In the genomic region with DNA sequence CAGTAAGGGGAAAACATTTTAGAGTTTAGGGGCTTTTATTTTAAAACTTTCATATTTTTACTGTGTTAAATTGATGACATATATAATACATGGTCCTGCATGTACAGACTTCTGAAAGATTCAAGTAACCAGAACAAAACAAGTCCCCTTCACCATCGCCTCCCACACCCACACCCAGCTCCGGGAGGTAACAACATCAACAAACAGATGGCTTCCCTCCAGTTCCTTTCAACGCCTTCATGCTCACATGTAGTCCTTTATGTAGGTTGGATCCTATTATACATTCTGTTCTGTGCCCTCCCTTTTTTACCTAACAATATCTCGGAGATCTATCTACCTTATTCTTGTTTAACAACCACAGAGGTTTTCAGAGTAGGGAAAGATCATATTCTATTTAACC, we compare ENCODE assay signal across 1 cellular context.
TF ChIP-seq lines count a peak whose summit lies in the region.

No MANE protein-coding gene starts in this region.

TF ChIP-seq in HEK293, 187 proteins besides CTCF, POLR2A, EP300 and RAD21 (continued from another document):
- TF ChIP-seq, protein P1, sequence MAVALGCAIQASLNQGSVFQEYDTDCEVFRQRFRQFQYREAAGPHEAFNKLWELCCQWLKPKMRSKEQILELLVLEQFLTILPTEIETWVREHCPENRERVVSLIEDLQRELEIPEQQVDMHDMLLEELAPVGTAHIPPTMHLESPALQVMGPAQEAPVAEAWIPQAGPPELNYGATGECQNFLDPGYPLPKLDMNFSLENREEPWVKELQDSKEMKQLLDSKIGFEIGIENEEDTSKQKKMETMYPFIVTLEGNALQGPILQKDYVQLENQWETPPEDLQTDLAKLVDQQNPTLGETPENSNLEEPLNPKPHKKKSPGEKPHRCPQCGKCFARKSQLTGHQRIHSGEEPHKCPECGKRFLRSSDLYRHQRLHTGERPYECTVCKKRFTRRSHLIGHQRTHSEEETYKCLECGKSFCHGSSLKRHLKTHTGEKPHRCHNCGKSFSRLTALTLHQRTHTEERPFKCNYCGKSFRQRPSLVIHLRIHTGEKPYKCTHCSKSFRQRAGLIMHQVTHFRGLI (tag by site-specific recombination; IDR thresholded peaks at IDR 0.05) = no peak
- TF ChIP-seq ZFHX2 (tag by site-specific recombination; conservative IDR thresholded peaks at IDR 0.05) = peak; percentile 57; the same call in 1 of the 2 replicates
- TF ChIP-seq ZFP69B (tag by site-specific recombination; IDR thresholded peaks at IDR 0.05) = no peak
- TF ChIP-seq, protein P2, sequence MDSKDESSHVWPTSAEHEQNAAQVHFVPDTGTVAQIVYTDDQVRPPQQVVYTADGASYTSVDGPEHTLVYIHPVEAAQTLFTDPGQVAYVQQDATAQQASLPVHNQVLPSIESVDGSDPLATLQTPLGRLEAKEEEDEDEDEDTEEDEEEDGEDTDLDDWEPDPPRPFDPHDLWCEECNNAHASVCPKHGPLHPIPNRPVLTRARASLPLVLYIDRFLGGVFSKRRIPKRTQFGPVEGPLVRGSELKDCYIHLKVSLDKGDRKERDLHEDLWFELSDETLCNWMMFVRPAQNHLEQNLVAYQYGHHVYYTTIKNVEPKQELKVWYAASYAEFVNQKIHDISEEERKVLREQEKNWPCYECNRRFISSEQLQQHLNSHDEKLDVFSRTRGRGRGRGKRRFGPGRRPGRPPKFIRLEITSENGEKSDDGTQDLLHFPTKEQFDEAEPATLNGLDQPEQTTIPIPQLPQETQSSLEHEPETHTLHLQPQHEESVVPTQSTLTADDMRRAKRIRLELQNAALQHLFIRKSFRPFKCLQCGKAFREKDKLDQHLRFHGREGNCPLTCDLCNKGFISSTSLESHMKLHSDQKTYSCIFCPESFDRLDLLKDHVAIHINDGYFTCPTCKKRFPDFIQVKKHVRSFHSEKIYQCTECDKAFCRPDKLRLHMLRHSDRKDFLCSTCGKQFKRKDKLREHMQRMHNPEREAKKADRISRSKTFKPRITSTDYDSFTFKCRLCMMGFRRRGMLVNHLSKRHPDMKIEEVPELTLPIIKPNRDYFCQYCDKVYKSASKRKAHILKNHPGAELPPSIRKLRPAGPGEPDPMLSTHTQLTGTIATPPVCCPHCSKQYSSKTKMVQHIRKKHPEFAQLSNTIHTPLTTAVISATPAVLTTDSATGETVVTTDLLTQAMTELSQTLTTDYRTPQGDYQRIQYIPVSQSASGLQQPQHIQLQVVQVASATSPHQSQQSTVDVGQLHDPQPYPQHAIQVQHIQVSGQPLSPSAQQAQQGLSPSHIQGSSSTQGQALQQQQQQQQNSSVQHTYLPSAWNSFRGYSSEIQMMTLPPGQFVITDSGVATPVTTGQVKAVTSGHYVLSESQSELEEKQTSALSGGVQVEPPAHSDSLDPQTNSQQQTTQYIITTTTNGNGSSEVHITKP (tag by site-specific recombination; IDR thresholded peaks at IDR 0.05) = no peak
TF ChIP-seq in HEK293: peak in this region for 3.
